8 cellular contexts compared by ENCODE assay signal in genomic region chr4:81351653-81352455, GRCh38.
DNase-seq lines count a peak whose midpoint lies in the region; ATAC-seq and TF ChIP-seq lines count a peak whose summit lies in the region.

No MANE protein-coding gene starts in this region.

- POLR2A ChIA-PET in GM10248 (lab: Yijun Ruan, JAX), result no interaction called here

- H3K4me3 ChIP-seq in SJSA1, result no peak overlapping the region
- H3K4me3 ChIP-seq in psoas muscle, result no peak overlapping the region

- H3K27ac ChIP-seq in SJSA1 (no peak overlapping the region), psoas muscle (no peak overlapping the region)

- H3K9me3 Mint-ChIP-seq in activated naive CD4-positive, alpha-beta T cell treated with anti-CD3 and anti-CD28 coated beads for 36 hours, result no peaks in the 10 kb centered on the region

- intact Hi-C loops in activated naive CD4-positive, alpha-beta T cell treated with anti-CD3 and anti-CD28 coated beads for 36 hours (cut with micrococcal nuclease), result loop anchor here (1.0 to 5.0 kb wide), 3 partner anchors 140 to 989 kb away; no protein-coding TSS in a partner anchor
- intact Hi-C loops in head of caudate nucleus (cut with DNase I), result loop anchor here (5.0 kb wide), 1 partner anchor 285 kb away; no protein-coding TSS in a partner anchor
- intact Hi-C loops in psoas muscle (cut with DNase I), result loop anchor here (5.0 to 10.0 kb wide), 3 partner anchors 280 to 987 kb away; no protein-coding TSS in a partner anchor

- ATAC-seq in psoas muscle, result peak in 2 of 4 donors; percentile 52 to 72
- no peak for ATAC-seq in HG02840 (IDR thresholded peaks at IDR 0.05; ENCODE audit: low FRiP score, unreplicated experiment)

- no peaks in the 10 kb centered on the region for H3K9me3 ChIP-seq in SJSA1 (replicated peaks)
- H3K9me3 ChIP-seq in psoas muscle, result no peaks in the 10 kb centered on the region

- no peak overlapping the region for H3K4me3 Mint-ChIP-seq in activated naive CD4-positive, alpha-beta T cell treated with anti-CD3 and anti-CD28 coated beads for 36 hours

- DNase-seq in GM10248 (ENCODE audit: extremely low spot score), result peak; percentile 43
- DNase-seq in GOT3 (lab: John Stamatoyannopoulos, UW), result peak; percentile 1
- peak; percentile 74 for DNase-seq in LoVo (ENCODE audit: low spot score)
- DNase-seq in SJSA1 (ENCODE audit: low read depth in 1 of 2, low spot score in 2 of 2), result peak; percentile 41 to 57
- DNase-seq in activated naive CD4-positive, alpha-beta T cell treated with anti-CD3 and anti-CD28 coated beads for 36 hours, result peak; percentile 82
- DNase-seq in head of caudate nucleus, result peak; percentile 47 to 91 (median 82)
- peak; percentile 60 to 68 for DNase-seq in psoas muscle

- TF ChIP-seq CTCF in GM10248 (IDR thresholded peaks at IDR 0.05; ENCODE audit: control extremely low read depth, extremely low read depth, low read depth, missing control alignments), result peak; percentile 96
- TF ChIP-seq CTCF in psoas muscle (IDR thresholded peaks at IDR 0.05), result peak; percentile 72

- H3K4me1 ChIP-seq in SJSA1 (replicated peaks) (no peaks in the 10 kb centered on the region), psoas muscle (no peaks in the 10 kb centered on the region)

- peaks cover 16% of the 10 kb centered on the region for H3K27me3 Mint-ChIP-seq in activated naive CD4-positive, alpha-beta T cell treated with anti-CD3 and anti-CD28 coated beads for 36 hours (ENCODE audit: low read depth)

- H3K36me3 Mint-ChIP-seq in activated naive CD4-positive, alpha-beta T cell treated with anti-CD3 and anti-CD28 coated beads for 36 hours (ENCODE audit: low read depth), result no peaks in the 10 kb centered on the region

- H3K36me3 ChIP-seq in SJSA1, result no peaks in the 10 kb centered on the region
- H3K36me3 ChIP-seq in psoas muscle (ENCODE audit: insufficient read depth in 1 of 2, low read depth in 1 of 2), result no peaks in the 10 kb centered on the region

- CTCF ChIA-PET in GM10248 (lab: Yijun Ruan, JAX), result interaction anchor here (0.7 to 2.9 kb wide), 32 partner anchors 8 to 988 kb away, joined by 3 to 40 read pairs (median 4); no protein-coding TSS in a partner anchor
- CTCF ChIA-PET in activated naive CD4-positive, alpha-beta T cell treated with anti-CD3 and anti-CD28 coated beads for 36 hours (lab: Charles Lee), result interaction anchor here (0.6 to 4.0 kb wide), 17 partner anchors 9 to 348 kb away, joined by 3 to 60 read pairs (median 4); no protein-coding TSS in a partner anchor

- WGBS in psoas muscle, 3 donors, result 20 to 24% (median 22%) methylated on average over 11 of the region's 11 CpGs

- H3K27ac Mint-ChIP-seq in activated naive CD4-positive, alpha-beta T cell treated with anti-CD3 and anti-CD28 coated beads for 36 hours, result no peak overlapping the region

- no peaks in the 10 kb centered on the region for H3K27me3 ChIP-seq in SJSA1 (replicated peaks)
- no peaks in the 10 kb centered on the region for H3K27me3 ChIP-seq in psoas muscle (ENCODE audit: insufficient read depth in 3 of 3, low read length in 2 of 3)

- no peaks in the 10 kb centered on the region for H3K4me1 Mint-ChIP-seq in activated naive CD4-positive, alpha-beta T cell treated with anti-CD3 and anti-CD28 coated beads for 36 hours (ENCODE audit: low read depth)

Comparison
In these comparisons a context has a peak if more than half of its experiments do, and no peak if none do; other contexts are left out.
1. DNase-seq: peak in every context shown above with its lines; median percentile 82 in activated naive CD4-positive, alpha-beta T cell treated with anti-CD3 and anti-CD28 coated beads for 36 hours; 82 in head of caudate nucleus; 74 in LoVo; 64 in psoas muscle; 49 in SJSA1; 43 in GM10248; 1 in GOT3.